In the genomic region with DNA sequence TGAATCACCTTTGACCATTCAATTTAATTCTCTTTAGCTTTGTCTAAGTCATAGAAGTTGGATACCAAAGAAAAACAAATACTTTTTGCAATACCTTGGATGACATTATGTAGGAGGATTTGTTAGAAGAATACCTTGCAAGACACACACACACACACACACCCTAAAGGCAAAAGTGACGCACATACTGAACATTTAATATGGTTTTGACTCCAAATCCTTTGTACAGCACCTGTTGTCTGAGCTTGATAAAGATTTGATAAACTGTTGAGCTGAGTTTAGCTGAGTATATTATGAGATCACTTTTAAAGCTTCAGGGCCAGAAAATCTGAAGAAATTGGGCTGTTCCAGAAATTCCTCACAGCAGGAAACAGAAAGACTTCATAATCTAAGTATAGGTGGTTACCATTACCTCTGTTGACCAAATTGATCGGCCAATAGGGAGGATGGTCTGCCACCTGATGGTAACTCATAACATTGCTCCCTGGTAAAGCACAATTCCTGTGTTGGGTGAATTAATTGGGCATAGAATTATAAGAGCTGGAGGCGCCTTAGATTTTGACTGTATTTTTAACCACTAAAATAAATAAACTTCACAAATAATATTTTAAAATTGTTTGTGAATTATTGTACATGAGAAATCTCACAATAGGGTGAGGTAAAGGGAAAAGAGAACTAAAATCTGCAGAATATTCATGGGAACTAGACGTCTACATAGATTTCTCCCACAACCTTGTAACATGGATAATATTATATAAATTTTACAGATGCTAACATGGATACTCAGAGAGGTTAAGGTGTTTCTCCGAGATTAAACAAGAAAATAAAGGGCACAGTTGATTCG, we compare ENCODE assay signal across 8 cellular contexts. TPM values are rescaled to one million over a fixed set of nuclear protein-coding genes. Genes with fewer than 3 reads are reported as not detected.
DNase-seq lines count a peak whose midpoint lies in the region; ATAC-seq and TF ChIP-seq lines count a peak whose summit lies in the region.

No MANE protein-coding gene starts in this region.

- no peaks in the 10 kb centered on the region for H3K36me3 Mint-ChIP-seq in central memory CD8-positive, alpha-beta T cell (ENCODE audit: insufficient read depth)

- no peak overlapping the region for H3K27ac Mint-ChIP-seq in central memory CD8-positive, alpha-beta T cell (ENCODE audit: low read depth)

- H3K27ac ChIP-seq in OCI-LY1 (ENCODE audit: low read depth, low read length, poor library complexity, severe bottlenecking) (no peak overlapping the region), right lobe of liver (peak overlapping the region; percentile 42 to 68 (median 49))
- H3K27ac ChIP-seq in effector memory CD4-positive, alpha-beta T cell (ENCODE audit: insufficient read depth, low read length, poor library complexity, severe bottlenecking): no peak overlapping the region

- no peaks in the 10 kb centered on the region for H3K9me3 Mint-ChIP-seq in central memory CD8-positive, alpha-beta T cell

- H3K9me2 ChIP-seq in OCI-LY1 (ENCODE audit: low read depth, low read length): no peaks in the 10 kb centered on the region

- H3F3A ChIP-seq in OCI-LY1 (ENCODE audit: insufficient read depth, low read length): no peaks in the 10 kb centered on the region

- 53% methylated on average over 6 of the region's 6 CpGs for WGBS in right lobe of liver (ENCODE audit: insufficient coverage, low coverage, low lambda C conversion rate, missing lambda C conversion rate)

- intact Hi-C loops in right lobe of liver (cut with DNase I): no loop called here

- H3K9ac ChIP-seq in OCI-LY1 (ENCODE audit: low read length): no peak overlapping the region

- no peaks in the 10 kb centered on the region for H4K20me1 ChIP-seq in OCI-LY1 (ENCODE audit: insufficient read depth, low read length)

- H3K4me3 Mint-ChIP-seq in central memory CD8-positive, alpha-beta T cell: no peak overlapping the region

- H3K79me2 ChIP-seq in OCI-LY1 (ENCODE audit: insufficient read depth, low read length): no peaks in the 10 kb centered on the region

- H3K27me3 ChIP-seq in OCI-LY1 (ENCODE audit: insufficient read depth, low read length) (no peaks in the 10 kb centered on the region), right lobe of liver (no peaks in the 10 kb centered on the region)
- H3K27me3 ChIP-seq in effector memory CD4-positive, alpha-beta T cell (replicated peaks; ENCODE audit: control insufficient read depth, insufficient read depth, low read length, poor library complexity, severe bottlenecking): no peaks in the 10 kb centered on the region

- H3K4me3 ChIP-seq in OCI-LY1 (ENCODE audit: low read depth, low read length, poor library complexity, severe bottlenecking) (no peak overlapping the region), right lobe of liver (no peak overlapping the region)
- H3K4me3 ChIP-seq in effector memory CD4-positive, alpha-beta T cell (ENCODE audit: insufficient read depth, low read depth, low read length, poor library complexity, severe bottlenecking): no peak overlapping the region

- H3K4me1 Mint-ChIP-seq in central memory CD8-positive, alpha-beta T cell: peaks cover 5% of the 10 kb centered on the region

- ATAC-seq in GM18520 (IDR thresholded peaks at IDR 0.05; ENCODE audit: unreplicated experiment) (peak; percentile 86), HG03095 (IDR thresholded peaks at IDR 0.05; ENCODE audit: unreplicated experiment) (peak; percentile 67), right lobe of liver (peak; percentile 82 to 91 (median 86))
- ATAC-seq in central memory CD8-positive, alpha-beta T cell (replicated peaks; ENCODE audit: extremely low read depth, poor library complexity, severe bottlenecking): peak; percentile 72
- ATAC-seq in activated CD4-positive, CD25-positive, alpha-beta regulatory T cell treated with anti-CD3 and anti-CD28 coated beads, Interleukin-2, amount 50 U/mL, for 24 hours: no peak

- no peak overlapping the region for H2AFZ ChIP-seq in OCI-LY1 (ENCODE audit: low read length)

- TF ChIP-seq CTCF in OCI-LY1 (IDR thresholded peaks at IDR 0.05; ENCODE audit: low read length) (peak; percentile 86), right lobe of liver (IDR thresholded peaks at IDR 0.05) (peak; percentile 70 to 74 (median 72))

- no peaks in the 10 kb centered on the region for H3K27me3 Mint-ChIP-seq in central memory CD8-positive, alpha-beta T cell

- H3K36me3 ChIP-seq in OCI-LY1 (ENCODE audit: insufficient read depth, low read length) (no peaks in the 10 kb centered on the region), right lobe of liver (no peaks in the 10 kb centered on the region)
- H3K36me3 ChIP-seq in effector memory CD4-positive, alpha-beta T cell (ENCODE audit: control insufficient read depth, insufficient read depth, low read length): no peaks in the 10 kb centered on the region

- no peak overlapping the region for H3K4me2 ChIP-seq in OCI-LY1 (ENCODE audit: low read length)

- DNase-seq in DMS114 treated with DMSO at 0.1 percent for 48 hours (lab: John Stamatoyannopoulos, UW; ENCODE audit: unreplicated experiment): peak; percentile 15
- no peak for DNase-seq in central memory CD8-positive, alpha-beta T cell (ENCODE audit: low spot score in 2 of 2)
- no peak for DNase-seq in right lobe of liver
- no peak for DNase-seq in effector memory CD4-positive, alpha-beta T cell

- no peak for TF ChIP-seq POLR2A in right lobe of liver (IDR thresholded peaks at IDR 0.05)

- H3K9me3 ChIP-seq in OCI-LY1 (ENCODE audit: low read length) (no peaks in the 10 kb centered on the region), right lobe of liver (no peaks in the 10 kb centered on the region)
- H3K9me3 ChIP-seq in effector memory CD4-positive, alpha-beta T cell (ENCODE audit: control insufficient read depth, low read length): no peaks in the 10 kb centered on the region

- H3K4me1 ChIP-seq in OCI-LY1 (ENCODE audit: insufficient read depth, low read length, severe bottlenecking): no peaks in the 10 kb centered on the region
- peaks cover 0 to 12% (median 3%) of the 10 kb centered on the region in 4 donors for H3K4me1 ChIP-seq in right lobe of liver
- H3K4me1 ChIP-seq in effector memory CD4-positive, alpha-beta T cell (ENCODE audit: control insufficient read depth, insufficient read depth, low read length, poor library complexity, severe bottlenecking): no peaks in the 10 kb centered on the region

RNA-seq across cellular contexts. Expression of a gene that starts 21.9 kb away (rescaled TPM):
- 1 to 10 TPM; 2.2 to 4.8 (median 3.2) TPM for total RNA-seq in right lobe of liver

RNA-seq across cellular contexts. Expression of a gene that starts 42.3 kb away (rescaled TPM):
- 10 to 100 TPM in 4 of 6 experiments, 1 to 10 TPM in 2; 7.0 to 19.1 (median 11.1) TPM for total RNA-seq in right lobe of liver

Comparison
In these comparisons a context has a peak if more than half of its experiments do, and no peak if none do; other contexts are left out.
1. ATAC-seq: peak in GM18520 (single experiment), HG03095 (single experiment), central memory CD8-positive, alpha-beta T cell (single experiment) and right lobe of liver (4 of 4); none in activated CD4-positive, CD25-positive, alpha-beta regulatory T cell treated with anti-CD3 and anti-CD28 coated beads, Interleukin-2, amount 50 U/mL, for 24 hours (0 of 2).
2. H3K27ac ChIP-seq: peak in right lobe of liver (3 of 3); none in OCI-LY1 (single experiment) and effector memory CD4-positive, alpha-beta T cell (single experiment).